14 cellular contexts compared by ENCODE assay signal in the genomic region with DNA sequence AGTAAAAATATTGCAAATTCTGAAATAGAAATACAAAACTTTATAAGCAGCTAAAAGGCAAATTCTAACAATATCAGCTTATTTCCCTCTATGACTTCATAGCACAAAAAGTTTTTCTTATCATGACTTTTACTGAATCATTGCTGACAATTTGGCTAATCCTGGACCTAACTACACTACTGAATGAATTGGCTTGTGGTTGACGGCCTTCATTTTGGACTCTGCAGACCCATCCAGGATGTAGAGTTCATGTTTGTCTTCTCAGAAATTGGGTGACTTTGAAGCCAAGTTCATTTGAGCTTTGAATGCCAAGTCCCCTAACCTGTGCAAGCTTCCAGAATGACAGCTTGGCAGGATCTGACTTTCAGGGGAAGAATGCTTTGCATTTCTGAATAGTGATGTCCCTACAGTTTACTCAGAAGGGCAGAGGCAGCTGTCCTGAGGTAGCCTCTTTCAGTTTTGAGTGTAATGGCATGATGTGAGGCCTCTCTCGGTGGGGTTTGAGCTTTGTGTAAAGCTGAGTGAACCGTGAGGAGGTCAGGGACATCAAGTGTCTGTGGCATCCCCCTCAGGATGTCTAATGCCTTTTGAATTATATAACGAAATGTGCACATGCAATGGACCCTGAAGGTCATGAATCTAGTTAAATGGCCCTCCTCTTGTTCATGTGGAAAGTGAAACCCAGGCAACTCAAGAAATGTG. TPM values are rescaled to one million over a fixed set of nuclear protein-coding genes. Genes with fewer than 3 reads are reported as not detected.
A peak's percentile ranks its signal among the peaks of the same experiment; 100 is the strongest.
DNase-seq lines count a peak whose midpoint lies in the region; ATAC-seq, FAIRE-seq and TF ChIP-seq lines count a peak whose summit lies in the region.
"Had no signal": no experiment of that assay in that cellular context is flagged by ENCODE, and none has a peak within 500 bp of the region (broad histone marks: within the 10 kb centered on the region; RNA-seq: fewer than 3 reads in every experiment).

No MANE protein-coding gene starts in this region.

- no peak overlapping the region for H3K4me3 ChIP-seq in GM06990 (replicated peaks; ENCODE audit: low read depth, low read length)
- H3K4me3 ChIP-seq in heart left ventricle = no peak overlapping the region
- no peak overlapping the region for H3K4me3 ChIP-seq in esophagus muscularis mucosa
- H3K4me3 ChIP-seq: upper lobe of left lung had no signal

- DNase-seq in GM06990 (ENCODE audit: extremely low read depth, insufficient read length) (peak; percentile 9), H54 (ENCODE audit: insufficient read length, low spot score) (no peak), NCI-H526 (lab: John Stamatoyannopoulos, UW) (peak; percentile 12 to 52), heart left ventricle (no peak), NCI-H1417 (lab: John Stamatoyannopoulos, UW) (no peak), esophagus muscularis mucosa (ENCODE audit: extremely low spot score) (no peak)
- DNase-seq in activated CD8-positive, alpha-beta memory T cell treated with anti-CD3 and anti-CD28 coated beads for 24 hours = no peak
- DNase-seq: kidney glomerular epithelial cell, NCI-H1105, upper lobe of left lung had no signal

- H3K9me3 ChIP-seq in heart left ventricle (no peaks in the 10 kb centered on the region), esophagus muscularis mucosa (no peaks in the 10 kb centered on the region)
- H3K9me3 ChIP-seq: upper lobe of left lung had no signal

- H3K27ac ChIP-seq in heart left ventricle (peak overlapping the region in 4 of 12 donors; percentile 9 to 29 (median 18)), esophagus muscularis mucosa (replicated peaks in 1 of 4) (no peak overlapping the region)
- H3K27ac ChIP-seq: parathyroid adenoma, upper lobe of left lung had no signal

- FAIRE-seq in H54 (lab: Jason Lieb, UNC) = peak; percentile 80
- FAIRE-seq: G401.6 had no signal

- peak in 3 of 4 donors; percentile 38 to 75 (median 60) for ATAC-seq in heart left ventricle
- ATAC-seq in activated CD4-positive, CD25-positive, alpha-beta regulatory T cell treated with anti-CD3 and anti-CD28 coated beads, Interleukin-2, amount 50 U/mL, for 24 hours = no peak
- ATAC-seq: esophagus mucosa had no signal

- WGBS in heart left ventricle, 4 donors = 62 to 73% (median 68%) methylated on average over 4 of the region's 4 CpGs
- WGBS in esophagus muscularis mucosa = 86% methylated on average over 4 of the region's 4 CpGs

- H3K27me3 ChIP-seq in GM06990 (replicated peaks; ENCODE audit: control insufficient read depth, insufficient read depth, low read length) (no peaks in the 10 kb centered on the region), heart left ventricle (no peaks in the 10 kb centered on the region), esophagus muscularis mucosa (no peaks in the 10 kb centered on the region)
- H3K27me3 ChIP-seq: upper lobe of left lung had no signal

- TF ChIP-seq EP300 in esophagus muscularis mucosa (IDR thresholded peaks at IDR 0.05) = no peak

- H3K4me1 ChIP-seq in heart left ventricle (peaks cover 0 to 23% (median 6%) of the 10 kb centered on the region in 12 donors), esophagus muscularis mucosa (no peaks in the 10 kb centered on the region)
- H3K4me1 ChIP-seq: parathyroid adenoma, upper lobe of left lung had no signal

- no peak for TF ChIP-seq CTCF in GM06990 (IDR thresholded peaks at IDR 0.05; ENCODE audit: insufficient read depth, low read length, poor library complexity, severe bottlenecking)
- TF ChIP-seq CTCF in heart left ventricle (IDR thresholded peaks at IDR 0.05) = no peak
- no peak for TF ChIP-seq CTCF in esophagus muscularis mucosa (IDR thresholded peaks at IDR 0.05)

- no peaks in the 10 kb centered on the region for H3K36me3 ChIP-seq in GM06990 (ENCODE audit: control insufficient read depth, insufficient read depth, low read length)
- H3K36me3 ChIP-seq in heart left ventricle = peaks cover 0 to 45% (median 0%) of the 10 kb centered on the region in 9 donors
- H3K36me3 ChIP-seq in esophagus muscularis mucosa = no peaks in the 10 kb centered on the region

- intact Hi-C loops in heart left ventricle (cut with DNase I) (no loop called here), esophagus muscularis mucosa (cut with DNase I) (no loop called here)

- TF ChIP-seq POLR2A in H54 (IDR thresholded peaks at IDR 0.05; ENCODE audit: low read depth, low read length) = no peak
- no peak for TF ChIP-seq POLR2A in heart left ventricle (IDR thresholded peaks at IDR 0.05)
- TF ChIP-seq POLR2A in esophagus muscularis mucosa (IDR thresholded peaks at IDR 0.05; ENCODE audit: low read depth) = no peak

RNA-seq across cellular contexts. Expression of a gene that starts 48.0 kb away (rescaled TPM):
- 100 to 1,000 TPM in 2 of 9 donors, 10 to 100 TPM in 7; 25.0 to 201 (median 34.4) TPM for total RNA-seq in heart left ventricle
- polyA plus RNA-seq in heart left ventricle = 10 to 100 TPM; 11.3 to 36.5 TPM
- 100 to 1,000 TPM in 1 of 4 donors, 10 to 100 TPM in 3; 57.3 to 113 (median 81.2) TPM for total RNA-seq in esophagus muscularis mucosa

Comparison
In these comparisons a context has a peak if more than half of its experiments do, and no peak if none do; other contexts are left out.
1. DNase-seq: peak in GM06990 (single experiment) and NCI-H526 (2 of 2); none in H54 (single experiment), heart left ventricle (0 of 5), NCI-H1417 (0 of 3), activated CD8-positive, alpha-beta memory T cell treated with anti-CD3 and anti-CD28 coated beads for 24 hours (single experiment) and esophagus muscularis mucosa (single experiment).
2. ATAC-seq: peak in heart left ventricle (3 of 4); none in activated CD4-positive, CD25-positive, alpha-beta regulatory T cell treated with anti-CD3 and anti-CD28 coated beads, Interleukin-2, amount 50 U/mL, for 24 hours (0 of 2).